In genomic region chr12:111270773-111271172, GRCh38 we compare ENCODE assay signal across 1 cellular context.
TF ChIP-seq lines count a peak whose summit lies in the region.

No MANE protein-coding gene starts in this region.

TF ChIP-seq in GM23338, 12 proteins besides CTCF, POLR2A, EP300 and RAD21 (continued from another document):
- TF ChIP-seq ZNF462 (CRISPR knock-in tag; IDR thresholded peaks at IDR 0.05) (no peak), EZH2 (IDR thresholded peaks at IDR 0.05; ENCODE audit: low read depth, unreplicated experiment) (no peak), NANOG (IDR thresholded peaks at IDR 0.05; ENCODE audit: borderline replicate concordance) (no peak), ETS1 (IDR thresholded peaks at IDR 0.05) (no peak)
